17 cellular contexts compared by ENCODE assay signal in genomic region chrX:116238866-116239265, GRCh38.
"Had no signal": no experiment of that assay in that cellular context is flagged by ENCODE, and none has a peak within 500 bp of the region (broad histone marks: within the 10 kb centered on the region; RNA-seq: fewer than 3 reads in every experiment).

No MANE protein-coding gene starts in this region.

- DNase-seq: activated CD4-positive, alpha-beta T cell treated with anti-CD3 and anti-CD28 coated beads, Interleukin-2, amount 50 U/mL, for 48 hours; activated naive CD4-positive, alpha-beta T cell; brain microvascular endothelial cell; cortex of kidney; sigmoid colon; stimulated activated CD4-positive, alpha-beta T cell treated with anti-CD3 and anti-CD28 coated beads, Interleukin-4, amount 100 ng/mL, for 4 hours; testis; WERI-Rb-1 had no signal

- H3K27me3 Mint-ChIP-seq: activated T-helper 17 cell treated with anti-CD3 and anti-CD28 coated beads, Interleukin-2, amount 50 U/mL, for 72 hours; stimulated activated memory B cell treated with anti-CD40 and anti-IgM and Interleukin-4, amounts not matched to agents 10 μg/mL and 1 μg/mL and 100 μg/mL, for 72 hours; type B pancreatic cell had no signal

- ATAC-seq: activated T-helper 17 cell treated with anti-CD3 and anti-CD28 coated beads, Interleukin-2, amount 50 U/mL, for 72 hours; stimulated activated memory B cell treated with anti-CD40 and anti-IgM and Interleukin-4, amounts not matched to agents 10 μg/mL and 1 μg/mL and 100 μg/mL, for 72 hours had no signal

- H3K36me3 ChIP-seq: brain microvascular endothelial cell, sigmoid colon, WERI-Rb-1 had no signal

- H3K36me3 Mint-ChIP-seq: stimulated activated memory B cell treated with anti-CD40 and anti-IgM and Interleukin-4, amounts not matched to agents 10 μg/mL and 1 μg/mL and 100 μg/mL, for 72 hours; type B pancreatic cell had no signal

- H3K27ac Mint-ChIP-seq: activated T-helper 17 cell treated with anti-CD3 and anti-CD28 coated beads, Interleukin-2, amount 50 U/mL, for 72 hours; stimulated activated memory B cell treated with anti-CD40 and anti-IgM and Interleukin-4, amounts not matched to agents 10 μg/mL and 1 μg/mL and 100 μg/mL, for 72 hours; T-helper 1 cell treated with Interleukin-12 subunit alpha and Interleukin-12 subunit beta and Interleukin-4 antibody, amounts not matched to agents 30 μg/mL and 1 μg/mL, for 36 hours had no signal

- H3K9me3 Mint-ChIP-seq: activated T-helper 17 cell treated with anti-CD3 and anti-CD28 coated beads, Interleukin-2, amount 50 U/mL, for 72 hours; stimulated activated memory B cell treated with anti-CD40 and anti-IgM and Interleukin-4, amounts not matched to agents 10 μg/mL and 1 μg/mL and 100 μg/mL, for 72 hours; T-helper 1 cell treated with Interleukin-12 subunit alpha and Interleukin-12 subunit beta and Interleukin-4 antibody, amounts not matched to agents 30 μg/mL and 1 μg/mL, for 36 hours; type B pancreatic cell had no signal

- H3K4me1 Mint-ChIP-seq: activated T-helper 17 cell treated with anti-CD3 and anti-CD28 coated beads, Interleukin-2, amount 50 U/mL, for 72 hours; stimulated activated memory B cell treated with anti-CD40 and anti-IgM and Interleukin-4, amounts not matched to agents 10 μg/mL and 1 μg/mL and 100 μg/mL, for 72 hours had no signal

- H3K9me3 ChIP-seq: sigmoid colon, testis had no signal

- H3K27ac ChIP-seq: hepatocyte, parathyroid adenoma, sigmoid colon, testis, WERI-Rb-1 had no signal

- H3K27me3 ChIP-seq: brain microvascular endothelial cell, hepatocyte, sigmoid colon, testis had no signal

- H3K4me3 ChIP-seq: hepatocyte, lung, sigmoid colon, testis had no signal

- H3K9ac ChIP-seq: parathyroid adenoma had no signal

- H3K4me3 Mint-ChIP-seq: activated T-helper 17 cell treated with anti-CD3 and anti-CD28 coated beads, Interleukin-2, amount 50 U/mL, for 72 hours; mesothelial cell of epicardium; nephron; stimulated activated memory B cell treated with anti-CD40 and anti-IgM and Interleukin-4, amounts not matched to agents 10 μg/mL and 1 μg/mL and 100 μg/mL, for 72 hours; T-helper 1 cell treated with Interleukin-12 subunit alpha and Interleukin-12 subunit beta and Interleukin-4 antibody, amounts not matched to agents 30 μg/mL and 1 μg/mL, for 36 hours had no signal

- H3K4me1 ChIP-seq: parathyroid adenoma, sigmoid colon, testis had no signal
